ENCODE assay signal across 8 cellular contexts in the genomic region with DNA sequence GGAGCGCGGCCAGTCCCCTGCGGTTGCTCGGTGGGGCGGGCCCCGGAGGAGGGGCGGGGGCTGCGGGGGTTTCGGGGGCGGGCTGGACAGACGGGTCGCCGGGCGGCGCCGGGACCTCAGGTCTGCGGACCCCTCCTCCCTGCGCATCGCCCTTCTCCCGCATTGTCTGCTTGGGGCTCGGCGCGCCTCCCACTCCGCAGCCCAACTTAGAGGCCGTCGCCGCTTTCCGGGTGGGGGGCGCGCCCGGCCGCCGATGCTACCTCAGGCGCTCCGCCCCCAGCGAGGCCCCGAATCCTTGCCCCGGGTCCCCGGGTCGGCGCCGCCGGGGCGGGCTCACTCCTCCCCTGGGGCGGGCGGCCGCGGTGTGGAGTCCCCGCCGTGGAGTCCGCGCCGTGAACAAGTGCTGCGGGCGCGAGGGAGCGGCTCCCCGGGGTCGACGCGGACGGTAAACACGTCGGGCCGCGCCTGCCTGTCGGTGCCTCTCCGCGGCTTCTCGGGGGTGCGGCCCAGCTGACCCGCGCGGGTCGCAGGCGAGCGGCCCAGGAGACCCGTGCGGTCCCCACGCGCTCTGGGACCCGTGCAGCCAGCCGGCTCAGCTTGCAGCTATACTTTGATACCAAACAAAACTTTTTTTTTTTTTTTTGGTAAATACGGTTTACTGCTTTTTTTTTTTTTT. TPM values are rescaled to one million over a fixed set of nuclear protein-coding genes. Genes with fewer than 3 reads are reported as not detected.
DNase-seq lines count a peak whose midpoint lies in the region; ATAC-seq and TF ChIP-seq lines count a peak whose summit lies in the region.

No MANE protein-coding gene starts in this region.

- 0% methylated on average over 15 to 32 of the region's 84 CpGs for WGBS in lower leg skin, 2 donors

- CTCF ChIA-PET in WTC11 (lab: Charles Lee), result interaction anchor here (0.6 to 1.4 kb wide), 5 partner anchors 32 to 412 kb away, joined by 3 to 6 read pairs (median 5); no protein-coding TSS in a partner anchor

- TF ChIP-seq POLR2A in lower leg skin (IDR thresholded peaks at IDR 0.05), result no peak

- intact Hi-C loops in lower leg skin (cut with DNase I; ENCODE audit: low total_unique reads), result no loop called here

- ATAC-seq in GM19328 (IDR thresholded peaks at IDR 0.05; ENCODE audit: unreplicated experiment) (peak; percentile 41), HG03442 (IDR thresholded peaks at IDR 0.05; ENCODE audit: unreplicated experiment) (peak; percentile 26), WTC11 (peak; percentile 69)

- peak overlapping the region; percentile 75 for H3K4me3 ChIP-seq in lower leg skin (ENCODE audit: low read depth, poor library complexity, severe bottlenecking)

- peak overlapping the region; percentile 84 for H3K4me3 Mint-ChIP-seq in WTC11

- POLR2A ChIA-PET in WTC11 (lab: Charles Lee), result interaction anchor here (1.0 to 1.2 kb wide), 2 partner anchors 13 to 50 kb away, joined by 3 read pairs; no protein-coding TSS in a partner anchor

- H3K36me3 Mint-ChIP-seq in WTC11, result no peaks in the 10 kb centered on the region

- peak overlapping the region; percentile 95 for H3K27ac Mint-ChIP-seq in WTC11

- peaks cover 30% of the 10 kb centered on the region for H3K4me1 Mint-ChIP-seq in WTC11

- TF ChIP-seq CTCF in WTC11 (IDR thresholded peaks at IDR 0.05) (no peak), lower leg skin (IDR thresholded peaks at IDR 0.05) (no peak)

- H3K9me3 Mint-ChIP-seq in WTC11, result no peaks in the 10 kb centered on the region

- no peaks in the 10 kb centered on the region for H3K27me3 Mint-ChIP-seq in WTC11 (ENCODE audit: low read depth)

- H3K27ac ChIP-seq in caudate nucleus (ENCODE audit: low read depth, low read length), result peak overlapping the region; percentile 44

- peak; percentile 20 for DNase-seq in AG08395 (ENCODE audit: low spot score)
- peak; percentile 68 for DNase-seq in WTC11 (ENCODE audit: low spot score)
- peak in 9 of 61 donors; percentile 3 to 48 (median 30) for DNase-seq in caudate nucleus (lab: John Stamatoyannopoulos, UW)
- DNase-seq in lower leg skin (ENCODE audit: low spot score in 2 of 2), result peak; percentile 40 to 90
- peak; percentile 51 for DNase-seq in stimulated activated CD8-positive, alpha-beta memory T cell treated with anti-CD3 and anti-CD28 coated beads, Interleukin-12 subunit alpha, Interleukin-12 subunit beta, amount 100 ng/mL, for 4 hours (ENCODE audit: low read depth)
- DNase-seq in NCI-H1694 (lab: John Stamatoyannopoulos, UW), result no peak

TF ChIP-seq in WTC11, 78 proteins besides CTCF, POLR2A, EP300 and RAD21:
- TF ChIP-seq, protein P1, sequence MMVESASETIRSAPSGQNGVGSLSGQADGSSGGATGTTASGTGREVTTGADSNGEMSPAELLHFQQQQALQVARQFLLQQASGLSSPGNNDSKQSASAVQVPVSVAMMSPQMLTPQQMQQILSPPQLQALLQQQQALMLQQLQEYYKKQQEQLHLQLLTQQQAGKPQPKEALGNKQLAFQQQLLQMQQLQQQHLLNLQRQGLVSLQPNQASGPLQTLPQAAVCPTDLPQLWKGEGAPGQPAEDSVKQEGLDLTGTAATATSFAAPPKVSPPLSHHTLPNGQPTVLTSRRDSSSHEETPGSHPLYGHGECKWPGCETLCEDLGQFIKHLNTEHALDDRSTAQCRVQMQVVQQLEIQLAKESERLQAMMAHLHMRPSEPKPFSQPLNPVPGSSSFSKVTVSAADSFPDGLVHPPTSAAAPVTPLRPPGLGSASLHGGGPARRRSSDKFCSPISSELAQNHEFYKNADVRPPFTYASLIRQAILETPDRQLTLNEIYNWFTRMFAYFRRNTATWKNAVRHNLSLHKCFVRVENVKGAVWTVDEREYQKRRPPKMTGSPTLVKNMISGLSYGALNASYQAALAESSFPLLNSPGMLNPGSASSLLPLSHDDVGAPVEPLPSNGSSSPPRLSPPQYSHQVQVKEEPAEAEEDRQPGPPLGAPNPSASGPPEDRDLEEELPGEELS (CRISPR knock-in tag; IDR thresholded peaks at IDR 0.05), result 0 out of 2 replicates have a peak, but pooled peaks have one; percentile 29
- TF ChIP-seq ZNF121 (CRISPR knock-in tag; IDR thresholded peaks at IDR 0.05) (no peak), NFATC4 (CRISPR knock-in tag; IDR thresholded peaks at IDR 0.05) (no peak), FOXK1 (CRISPR knock-in tag; IDR thresholded peaks at IDR 0.05) (0 out of 2 replicates have a peak, but pooled peaks have one; percentile 12)

RNA-seq across cellular contexts. Expression of a gene that starts 0.6 kb away (rescaled TPM):
- 48.3 to 50.3 TPM (median 48.9 TPM) in 3 replicates for total RNA-seq in WTC11 (2021)
- 100 to 1,000 TPM; 105 to 167 (median 129) TPM for total RNA-seq in lower leg skin
